8 cellular contexts compared by ENCODE assay signal in the genomic region with DNA sequence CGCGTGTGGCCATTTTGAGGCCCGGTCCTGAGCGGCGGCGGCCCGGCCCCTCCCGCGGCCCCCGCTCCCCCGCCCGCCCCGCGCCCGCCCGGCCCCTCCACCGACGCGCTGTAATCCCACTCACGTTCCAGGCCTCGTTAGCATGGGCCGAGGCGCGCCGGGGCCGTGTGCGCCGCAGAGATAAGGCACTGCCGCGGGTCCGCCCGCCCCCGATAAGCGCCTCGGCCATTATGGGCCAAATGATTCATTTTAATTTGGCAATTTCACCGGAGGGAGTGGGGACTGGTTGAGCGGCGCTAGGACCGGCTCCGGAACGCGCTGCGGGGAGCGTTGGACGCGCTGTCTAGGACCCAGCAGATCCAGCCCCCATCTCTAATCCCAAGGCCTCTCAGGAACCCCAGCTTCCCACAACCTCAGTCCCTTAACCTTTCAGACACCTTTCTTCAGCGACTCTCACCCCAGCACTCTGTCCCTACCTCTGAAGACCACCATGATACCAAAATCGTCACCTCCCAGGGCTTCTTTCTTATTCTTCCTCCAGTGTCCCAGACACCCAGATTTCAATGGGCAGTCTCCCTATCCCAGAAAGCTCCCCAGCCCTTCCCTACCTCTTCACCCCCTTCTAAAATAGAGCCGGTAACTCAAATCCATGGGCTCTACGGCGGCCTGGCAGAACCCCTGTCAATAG. TPM values are rescaled to one million over a fixed set of nuclear protein-coding genes. Genes with fewer than 3 reads are reported as not detected.
DNase-seq lines count a peak whose midpoint lies in the region; ATAC-seq and TF ChIP-seq lines count a peak whose summit lies in the region.

A gene (minus strand): TSS at position 39 of the 688 bp plus-strand sequence. CDS start 6,337 bp downstream, outside the sequence.

- TF ChIP-seq POLR2A in testis (IDR thresholded peaks at IDR 0.05): no peak

- no peak for DNase-seq in activated CD4-positive, alpha-beta T cell treated with anti-CD3 and anti-CD28 coated beads, Interleukin-2, amount 10 ng/mL, durations not matched to agents 7 days and 5 days
- DNase-seq in activated CD4-positive, alpha-beta T cell treated with anti-CD3 and anti-CD28 coated beads, Interleukin-2, amount 50 U/mL, for 1 hour: no peak
- DNase-seq in choroid plexus epithelial cell (ENCODE audit: low read depth) (no peak), lower lobe of right lung (peak; percentile 55), testis (no peak), epidermal melanocyte (ENCODE audit: insufficient read length, low spot score) (no peak)

- H3K27ac ChIP-seq in lower lobe of right lung (peak within 1 kb of the TSS; percentile 87), testis (peak within 1 kb of the TSS in 1 of 2 donors; percentile 66)

- H3K4me1 Mint-ChIP-seq in activated CD4-positive, alpha-beta T cell treated with anti-CD3 and anti-CD28 coated beads, Interleukin-2, amount 10 ng/mL, durations not matched to agents 7 days and 5 days: peaks cover 28% of the 10 kb centered on the region

- peak within 1 kb of the TSS; percentile 71 for H3K27ac Mint-ChIP-seq in activated CD4-positive, alpha-beta T cell treated with anti-CD3 and anti-CD28 coated beads, Interleukin-2, amount 10 ng/mL, durations not matched to agents 7 days and 5 days

- ATAC-seq in lower lobe of right lung (peak; percentile 46 to 48), GM18519 (IDR thresholded peaks at IDR 0.05; ENCODE audit: low FRiP score, unreplicated experiment) (no peak), HG02884 (IDR thresholded peaks at IDR 0.05; ENCODE audit: unreplicated experiment) (no peak)

- CTCF ChIA-PET in activated CD4-positive, alpha-beta T cell treated with anti-CD3 and anti-CD28 coated beads, Interleukin-2, amount 10 ng/mL, durations not matched to agents 7 days and 5 days (lab: Charles Lee): interaction anchor here (0.9 kb wide), 1 partner anchor 205 kb away, joined by 3 read pairs; a partner anchor contains a TSS

- POLR2A ChIA-PET in activated CD4-positive, alpha-beta T cell treated with anti-CD3 and anti-CD28 coated beads, Interleukin-2, amount 10 ng/mL, durations not matched to agents 7 days and 5 days (lab: Charles Lee): no interaction called here

- H3K4me1 ChIP-seq in lower lobe of right lung (peaks cover 35% of the 10 kb centered on the region), testis (peaks cover 8% of the 10 kb centered on the region)

- no peaks in the 10 kb centered on the region for H3K9me3 ChIP-seq in lower lobe of right lung
- H3K9me3 ChIP-seq in testis: no peaks in the 10 kb centered on the region

- H3K9me3 Mint-ChIP-seq in activated CD4-positive, alpha-beta T cell treated with anti-CD3 and anti-CD28 coated beads, Interleukin-2, amount 10 ng/mL, durations not matched to agents 7 days and 5 days: no peaks in the 10 kb centered on the region

- H3K36me3 Mint-ChIP-seq in activated CD4-positive, alpha-beta T cell treated with anti-CD3 and anti-CD28 coated beads, Interleukin-2, amount 10 ng/mL, durations not matched to agents 7 days and 5 days (ENCODE audit: low read depth): no peaks in the 10 kb centered on the region

- H3K27me3 ChIP-seq in lower lobe of right lung (ENCODE audit: low read depth) (peaks cover 69% of the 10 kb centered on the region), testis (peaks cover 5% of the 10 kb centered on the region)

- intact Hi-C loops in lower lobe of right lung (cut with DNase I) (no loop called here), testis (cut with DNase I; ENCODE audit: low total_unique reads) (no loop called here)

- H3K4me3 ChIP-seq in choroid plexus epithelial cell (ENCODE audit: low read depth, low read length): peak within 1 kb of the TSS; percentile 17
- H3K4me3 ChIP-seq in lower lobe of right lung: peak within 1 kb of the TSS; percentile 56
- H3K4me3 ChIP-seq in testis: peak within 1 kb of the TSS; percentile 29 to 50

- WGBS in testis, 2 donors: 7 to 10% methylated on average over 21 to 51 of the region's 51 CpGs

- H3K27me3 Mint-ChIP-seq in activated CD4-positive, alpha-beta T cell treated with anti-CD3 and anti-CD28 coated beads, Interleukin-2, amount 10 ng/mL, durations not matched to agents 7 days and 5 days: peaks cover 85% of the 10 kb centered on the region

- H3K4me3 Mint-ChIP-seq in activated CD4-positive, alpha-beta T cell treated with anti-CD3 and anti-CD28 coated beads, Interleukin-2, amount 10 ng/mL, durations not matched to agents 7 days and 5 days: peak within 1 kb of the TSS; percentile 42

- TF ChIP-seq CTCF in choroid plexus epithelial cell (conservative IDR thresholded peaks at IDR 0.05; ENCODE audit: low read depth, low read length): no peak
- no peak for TF ChIP-seq CTCF in lower lobe of right lung (IDR thresholded peaks at IDR 0.05)
- no peak for TF ChIP-seq CTCF in testis (IDR thresholded peaks at IDR 0.05)

- H3K36me3 ChIP-seq in lower lobe of right lung: no peaks in the 10 kb centered on the region
- H3K36me3 ChIP-seq in testis (ENCODE audit: low read depth, missing control alignments): no peaks in the 10 kb centered on the region

RNA-seq across cellular contexts. Expression of the gene that starts here (rescaled TPM):
- not detected for total RNA-seq in activated CD4-positive, alpha-beta T cell treated with anti-CD3 and anti-CD28 coated beads, Interleukin-2, amount 10 ng/mL, durations not matched to agents 7 days and 5 days
- 15.4 TPM for total RNA-seq in lower lobe of right lung
- 1 to 10 TPM; 1.7 to 3.5 TPM for total RNA-seq in testis
- 2.3 TPM for polyA plus RNA-seq in testis (ENCODE audit: insufficient read depth, low read depth, low replicate concordance)

Comparison
In these comparisons a context has a peak if more than half of its experiments do, and no peak if none do; other contexts are left out.
1. ATAC-seq: peak in lower lobe of right lung (2 of 2); none in GM18519 (single experiment) and HG02884 (single experiment).
2. Peak in every context shown above with its lines, with median percentiles within 50 percentile points of each other: H3K4me3 ChIP-seq.